ENCODE assay signal across 31 cellular contexts in the genomic region with DNA sequence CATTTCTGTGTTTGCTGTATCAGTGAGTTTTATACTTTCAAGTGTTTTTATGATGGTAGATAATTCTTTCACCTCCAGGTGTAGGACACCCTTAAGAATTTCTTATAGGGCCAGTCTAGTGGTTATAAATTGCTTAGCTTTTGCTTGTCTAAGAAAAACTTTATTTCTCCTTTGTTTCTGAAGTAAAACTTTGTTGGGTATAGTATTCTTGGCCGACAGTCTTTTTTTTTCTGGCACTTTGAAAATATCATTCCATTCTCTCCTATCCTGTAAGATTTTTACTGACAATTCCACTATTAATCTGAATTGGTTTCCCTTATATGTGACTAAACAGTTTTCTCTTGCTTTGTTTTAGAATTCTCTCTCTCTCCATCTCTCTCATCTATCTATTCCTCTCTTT.
"Had no signal": no experiment of that assay in that cellular context is flagged by ENCODE, and none has a peak within 500 bp of the region (broad histone marks: within the 10 kb centered on the region; RNA-seq: fewer than 3 reads in every experiment).

No MANE protein-coding gene starts in this region.

- H3K27ac Mint-ChIP-seq: naive thymus-derived CD4-positive, alpha-beta T cell; natural killer cell; nephron; neural progenitor cell; progenitor cell of endocrine pancreas; stimulated activated memory B cell treated with anti-CD40 and anti-IgM and Interleukin-4, amounts not matched to agents 10 μg/mL and 1 μg/mL and 100 μg/mL, for 72 hours; stimulated activated naive CD8-positive, alpha-beta T cell treated with anti-CD3 and anti-CD28 coated beads, Interleukin-15, amount 100 ng/mL, for 72 hours had no signal

- H3K27me3 ChIP-seq: neural progenitor cell, ovary, spleen, thyroid gland, tibial nerve, upper lobe of left lung, vagina had no signal

- DNase-seq: naive thymus-derived CD4-positive, alpha-beta T cell; natural killer cell; occipital lobe; ovary; posterior cingulate gyrus; psoas muscle; right cardiac atrium; spleen; stimulated activated CD4-positive, alpha-beta T cell treated with anti-CD3 and anti-CD28 coated beads, Interleukin-12 subunit alpha, Interleukin-12 subunit beta, amount 100 ng/mL, for 4 hours; stimulated activated CD4-positive, alpha-beta T cell treated with anti-CD3 and anti-CD28 coated beads, Interleukin-1b, Interleukin-23, amount 100 ng/mL, for 48 hours; stimulated activated CD4-positive, alpha-beta T cell treated with anti-CD3 and anti-CD28 coated beads, Interleukin-4, amount 100 ng/mL, for 1 hour; stimulated activated CD4-positive, alpha-beta T cell treated with anti-CD3 and anti-CD28 coated beads, Interleukin-4, amount 100 ng/mL, for 4 hours; stimulated activated CD8-positive, alpha-beta memory T cell treated with anti-CD3 and anti-CD28 coated beads, Interleukin-4, amount 100 ng/mL, for 48 hours; stimulated activated naive CD4-positive, alpha-beta T cell; stimulated activated naive CD8-positive, alpha-beta T cell treated with anti-CD3 and anti-CD28 coated beads, Interleukin-15, amount 100 ng/mL, for 72 hours; stimulated activated naive CD8-positive, alpha-beta T cell treated with anti-CD3 and anti-CD28 coated beads, Interleukin-15, Interleukin-2, amounts not matched to agents 100 U/mL and 50 U/mL, for 24 hours; substantia nigra; thyroid gland; trophoblast cell; upper lobe of left lung had no signal

- H3K36me3 Mint-ChIP-seq: stimulated activated memory B cell treated with anti-CD40 and anti-IgM and Interleukin-4, amounts not matched to agents 10 μg/mL and 1 μg/mL and 100 μg/mL, for 72 hours had no signal

- H2AFZ ChIP-seq: neural progenitor cell, parathyroid adenoma had no signal

- H3K4me3 Mint-ChIP-seq: naive thymus-derived CD4-positive, alpha-beta T cell; natural killer cell; nephron; neural progenitor cell; stimulated activated memory B cell treated with anti-CD40 and anti-IgM and Interleukin-4, amounts not matched to agents 10 μg/mL and 1 μg/mL and 100 μg/mL, for 72 hours; stimulated activated naive CD8-positive, alpha-beta T cell treated with anti-CD3 and anti-CD28 coated beads, Interleukin-15, amount 100 ng/mL, for 72 hours had no signal

- H3K4me1 Mint-ChIP-seq: naive thymus-derived CD4-positive, alpha-beta T cell; natural killer cell; nephron; neural progenitor cell; stimulated activated memory B cell treated with anti-CD40 and anti-IgM and Interleukin-4, amounts not matched to agents 10 μg/mL and 1 μg/mL and 100 μg/mL, for 72 hours; stimulated activated naive CD8-positive, alpha-beta T cell treated with anti-CD3 and anti-CD28 coated beads, Interleukin-15, amount 100 ng/mL, for 72 hours had no signal

- H3K36me3 ChIP-seq: neural progenitor cell, ovary, spleen, thoracic aorta, thyroid gland, tibial nerve, upper lobe of left lung, vagina had no signal

- H3K27ac ChIP-seq: neural progenitor cell, ovary, parathyroid adenoma, psoas muscle, skin epidermis, spleen, thoracic aorta, thyroid gland, tibial nerve, upper lobe of left lung, vagina had no signal

- H3K27me3 Mint-ChIP-seq: naive thymus-derived CD4-positive, alpha-beta T cell; progenitor cell of endocrine pancreas; stimulated activated memory B cell treated with anti-CD40 and anti-IgM and Interleukin-4, amounts not matched to agents 10 μg/mL and 1 μg/mL and 100 μg/mL, for 72 hours; stimulated activated naive CD8-positive, alpha-beta T cell treated with anti-CD3 and anti-CD28 coated beads, Interleukin-15, amount 100 ng/mL, for 72 hours had no signal

- H3K79me2 ChIP-seq: parathyroid adenoma had no signal

- ATAC-seq: naive thymus-derived CD4-positive, alpha-beta T cell; natural killer cell; psoas muscle; right cardiac atrium; sciatic nerve; stimulated activated memory B cell treated with anti-CD40 and anti-IgM and Interleukin-4, amounts not matched to agents 10 μg/mL and 1 μg/mL and 100 μg/mL, for 72 hours; stimulated activated naive CD8-positive, alpha-beta T cell treated with anti-CD3 and anti-CD28 coated beads, Interleukin-15, amount 100 ng/mL, for 72 hours; stimulated activated naive CD8-positive, alpha-beta T cell treated with anti-CD3 and anti-CD28 coated beads, Interleukin-15, Interleukin-2, amounts not matched to agents 100 U/mL and 50 U/mL, for 24 hours had no signal

- H3K4me3 ChIP-seq: neural progenitor cell, ovary, psoas muscle, skin epidermis, smooth muscle cell, spleen, thoracic aorta, thyroid gland, tibial nerve, upper lobe of left lung, vagina had no signal

- H3K4me1 ChIP-seq: neural progenitor cell, parathyroid adenoma, psoas muscle, spleen, thyroid gland, tibial nerve, upper lobe of left lung, vagina had no signal

- H3K4me2 ChIP-seq: neural progenitor cell, smooth muscle cell had no signal
